7 cellular contexts compared by ENCODE assay signal in the genomic region with DNA sequence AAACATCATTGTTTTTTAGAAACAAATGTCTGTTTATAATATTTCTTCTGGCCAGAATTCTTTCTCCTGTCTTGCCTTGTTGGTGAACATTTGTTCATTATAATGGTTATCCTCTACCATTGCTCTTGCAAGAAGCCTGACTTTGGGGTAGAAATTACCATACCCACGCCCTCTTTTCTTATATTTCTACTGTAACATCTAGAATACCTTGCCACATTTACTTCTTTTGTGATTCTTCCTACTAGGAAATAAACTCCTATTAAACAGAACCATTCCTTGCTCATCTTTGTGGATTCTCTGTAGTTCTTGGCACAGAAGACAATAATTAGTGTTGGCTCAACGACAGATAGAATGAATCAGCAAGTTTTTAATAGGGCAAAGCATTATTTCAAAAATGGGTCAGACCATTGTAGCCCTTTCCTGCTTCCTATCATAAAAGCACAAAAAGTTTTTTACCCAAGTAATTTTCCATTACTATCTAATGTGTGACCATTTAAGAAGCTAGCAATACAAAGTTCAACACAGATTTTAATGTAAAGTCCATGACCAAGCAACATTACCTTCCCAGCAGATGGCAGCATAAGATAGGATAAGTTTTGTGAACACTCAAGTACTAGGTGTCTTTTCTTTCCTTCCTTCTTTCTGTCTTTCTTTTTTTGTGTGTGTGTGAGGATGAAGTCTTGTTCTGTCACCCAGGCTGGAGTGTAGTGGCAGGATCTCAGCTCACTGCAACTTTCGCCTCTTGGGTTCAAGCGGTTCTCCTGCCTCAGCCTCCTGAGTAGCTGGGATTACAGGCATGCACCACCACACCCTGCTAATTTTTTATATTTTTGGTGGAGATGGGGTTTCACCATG.
DNase-seq lines count a peak whose midpoint lies in the region; ATAC-seq, FAIRE-seq and TF ChIP-seq lines count a peak whose summit lies in the region.

No MANE protein-coding gene starts in this region.

- in situ Hi-C loops in GM13977 (cut with MboI; ENCODE audit: low pct_unique_long_range_greater_than_20kb, low sequenced_read_pairs, unreplicated experiment), result no loop called here

- ATAC-seq in HG02938 (IDR thresholded peaks at IDR 0.05; ENCODE audit: unreplicated experiment) (peak; percentile 74), GM21825 (IDR thresholded peaks at IDR 0.05; ENCODE audit: unreplicated experiment) (no peak)

- H3K27ac Mint-ChIP-seq in glutamatergic neuron (ENCODE audit: unreplicated experiment), result no peak overlapping the region

- H3K27me3 Mint-ChIP-seq in glutamatergic neuron (ENCODE audit: unreplicated experiment), result no peaks in the 10 kb centered on the region

- H3K4me1 Mint-ChIP-seq in glutamatergic neuron (ENCODE audit: low read depth, unreplicated experiment), result peaks cover 7% of the 10 kb centered on the region

- no peaks in the 10 kb centered on the region for H3K36me3 Mint-ChIP-seq in glutamatergic neuron (ENCODE audit: unreplicated experiment)

- no peak overlapping the region for H3K4me3 ChIP-seq in retinal pigment epithelial cell (ENCODE audit: low read length)

- TF ChIP-seq CTCF in GM13977 (IDR thresholded peaks at IDR 0.05; ENCODE audit: extremely low read depth, insufficient read depth, missing control alignments) (peak; percentile 62), glutamatergic neuron (IDR thresholded peaks at IDR 0.05; ENCODE audit: partially characterized antibody, unreplicated experiment) (peak; percentile 34), retinal pigment epithelial cell (conservative IDR thresholded peaks at IDR 0.05; ENCODE audit: low read depth, low read length) (peak; percentile 55)

- peak; percentile 99 for FAIRE-seq in TTC549 (lab: Jason Lieb, UNC)

- DNase-seq in GM13977 (ENCODE audit: low spot score), result peak; percentile 40
- peak; percentile 85 to 92 for DNase-seq in NCI-H2081 (lab: John Stamatoyannopoulos, UW)
- no peak for DNase-seq in glutamatergic neuron
- DNase-seq in retinal pigment epithelial cell (ENCODE audit: low read depth), result no peak

- H3K4me3 Mint-ChIP-seq in glutamatergic neuron (ENCODE audit: unreplicated experiment), result no peak overlapping the region

- H3K9me3 Mint-ChIP-seq in glutamatergic neuron (ENCODE audit: unreplicated experiment), result no peaks in the 10 kb centered on the region

Comparison
In these comparisons a context has a peak if more than half of its experiments do, and no peak if none do; other contexts are left out.
1. DNase-seq: peak in GM13977 (single experiment) and NCI-H2081 (2 of 2); none in glutamatergic neuron (single experiment) and retinal pigment epithelial cell (single experiment).
2. Peak in every context shown above with its lines, with median percentiles within 50 percentile points of each other: CTCF ChIP-seq.